In genomic region chr5:110917161-110917875, GRCh38 we compare ENCODE assay signal across 14 cellular contexts.
DNase-seq lines count a peak whose midpoint lies in the region; ATAC-seq and TF ChIP-seq lines count a peak whose summit lies in the region.
"Had no signal": no experiment of that assay in that cellular context is flagged by ENCODE, and none has a peak within 500 bp of the region (broad histone marks: within the 10 kb centered on the region; RNA-seq: fewer than 3 reads in every experiment).

No MANE protein-coding gene starts in this region.

- in situ Hi-C loops in astrocyte of the cerebellum (cut with HindIII; ENCODE audit: low sequenced_read_pairs) = loop anchor here (5.0 kb wide), 1 partner anchor 85 kb away; no protein-coding TSS in a partner anchor

- TF ChIP-seq CTCF in astrocyte of the cerebellum (IDR thresholded peaks at IDR 0.05; ENCODE audit: low read depth, low read length, missing control alignments) = no peak
- TF ChIP-seq CTCF in adrenal gland (IDR thresholded peaks at IDR 0.05) = no peak

- intact Hi-C loops in left ventricle myocardium superior (cut with micrococcal nuclease) (no loop called here), adrenal gland (cut with DNase I) (no loop called here)

- H3K36me3 ChIP-seq in adrenal gland (replicated peaks in 1 of 2) = no peaks in the 10 kb centered on the region
- H3K36me3 ChIP-seq: right lobe of liver had no signal

- WGBS in adrenal gland, 4 donors = 40 to 52% (median 44%) methylated on average over 6 of the region's 6 CpGs

- H3K4me3 ChIP-seq in astrocyte of the cerebellum (ENCODE audit: low read depth, low read length) (no peak overlapping the region), adrenal gland (no peak overlapping the region)
- H3K4me3 ChIP-seq: right lobe of liver had no signal

- no peaks in the 10 kb centered on the region for H3K27me3 ChIP-seq in adrenal gland
- H3K27me3 ChIP-seq: right lobe of liver had no signal

- H3K27ac ChIP-seq in adrenal gland = no peak overlapping the region
- H3K27ac ChIP-seq: right lobe of liver had no signal

- no peak for TF ChIP-seq POLR2A in adrenal gland (IDR thresholded peaks at IDR 0.05)

- ATAC-seq in left ventricle myocardium superior = peak; percentile 87
- no peak for ATAC-seq in GM21528 (IDR thresholded peaks at IDR 0.05; ENCODE audit: low FRiP score, unreplicated experiment)
- ATAC-seq: left colon; stimulated activated naive CD8-positive, alpha-beta T cell treated with anti-CD3 and anti-CD28 coated beads, Interleukin-15, amount 100 ng/mL, for 72 hours had no signal

- no peaks in the 10 kb centered on the region for H3K9me3 ChIP-seq in adrenal gland (replicated peaks in 1 of 3)
- H3K9me3 ChIP-seq: right lobe of liver had no signal

- H3K4me1 ChIP-seq in adrenal gland (replicated peaks in 1 of 2) = peaks cover 0 to 6% of the 10 kb centered on the region in 2 donors
- H3K4me1 ChIP-seq: right lobe of liver had no signal

- DNase-seq in LHCN-M2 (ENCODE audit: low read depth) (peak; percentile 41), astrocyte of the cerebellum (ENCODE audit: low read depth) (peak; percentile 43), left ventricle myocardium superior (no peak), adrenal gland (no peak)
- no peak for DNase-seq in stimulated activated CD4-positive, alpha-beta T cell treated with anti-CD3 and anti-CD28 coated beads, Interleukin-4, amount 100 ng/mL, for 1 hour
- no peak for DNase-seq in effector CD4-positive, alpha-beta T cell
- DNase-seq: activated T-cell treated with anti-CD3 and anti-CD28 coated beads for 4 hours; CD4-positive, CD25-positive, alpha-beta regulatory T cell; GDM1; left colon; naive B cell; right lobe of liver; stimulated activated naive CD8-positive, alpha-beta T cell treated with anti-CD3 and anti-CD28 coated beads, Interleukin-15, amount 100 ng/mL, for 72 hours had no signal

Comparison
In these comparisons a context has a peak if more than half of its experiments do, and no peak if none do; other contexts are left out.
1. DNase-seq: peak in LHCN-M2 (single experiment) and astrocyte of the cerebellum (single experiment); none in left ventricle myocardium superior (single experiment), stimulated activated CD4-positive, alpha-beta T cell treated with anti-CD3 and anti-CD28 coated beads, Interleukin-4, amount 100 ng/mL, for 1 hour (single experiment), effector CD4-positive, alpha-beta T cell (single experiment) and adrenal gland (0 of 7).